1 cellular context compared by ENCODE assay signal in the genomic region with DNA sequence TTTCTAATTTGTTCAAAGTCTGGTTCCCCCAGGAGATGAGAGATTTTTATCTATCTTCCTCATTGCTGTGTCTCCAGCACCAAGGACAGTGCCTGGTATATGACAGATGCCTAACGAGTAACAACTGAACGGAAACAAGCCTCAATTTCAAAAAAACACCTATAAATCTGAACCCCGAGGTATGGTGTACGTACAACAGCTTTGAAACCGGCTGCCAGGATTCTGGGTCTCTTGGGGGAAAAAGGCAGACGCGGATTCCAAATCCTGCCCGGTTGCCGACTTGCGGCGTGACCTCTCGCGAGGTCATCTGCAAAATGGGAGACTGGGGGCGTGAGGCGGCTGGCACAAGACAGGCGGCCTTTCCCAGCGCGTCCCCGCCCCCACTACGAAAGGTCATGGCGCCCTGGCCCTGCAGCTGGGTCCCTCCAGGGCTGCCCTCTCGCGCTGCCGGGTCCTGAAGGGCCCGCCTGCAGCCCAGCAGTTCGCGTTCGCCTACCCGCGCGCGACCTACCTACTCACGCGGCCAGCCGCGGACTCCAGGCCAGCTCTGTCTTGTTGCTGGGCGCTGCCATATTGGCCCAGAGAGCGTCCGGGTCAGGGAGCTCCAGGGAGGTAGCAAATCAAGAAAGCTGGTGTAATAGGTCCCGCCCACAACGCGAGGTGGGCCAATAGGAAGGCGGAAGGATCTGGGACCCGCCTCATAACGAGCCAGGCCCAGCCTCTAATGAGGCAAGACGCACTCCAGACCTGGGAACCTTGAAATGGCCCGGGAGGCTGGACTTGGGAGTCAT.
TF ChIP-seq lines count a peak whose summit lies in the region.

A gene with protein sequence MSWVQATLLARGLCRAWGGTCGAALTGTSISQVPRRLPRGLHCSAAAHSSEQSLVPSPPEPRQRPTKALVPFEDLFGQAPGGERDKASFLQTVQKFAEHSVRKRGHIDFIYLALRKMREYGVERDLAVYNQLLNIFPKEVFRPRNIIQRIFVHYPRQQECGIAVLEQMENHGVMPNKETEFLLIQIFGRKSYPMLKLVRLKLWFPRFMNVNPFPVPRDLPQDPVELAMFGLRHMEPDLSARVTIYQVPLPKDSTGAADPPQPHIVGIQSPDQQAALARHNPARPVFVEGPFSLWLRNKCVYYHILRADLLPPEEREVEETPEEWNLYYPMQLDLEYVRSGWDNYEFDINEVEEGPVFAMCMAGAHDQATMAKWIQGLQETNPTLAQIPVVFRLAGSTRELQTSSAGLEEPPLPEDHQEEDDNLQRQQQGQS (minus strand): TSS at position 584 of the 791 bp plus-strand sequence. CDS start 9,964 bp downstream, outside the sequence.

TF ChIP-seq in GM23338, 12 proteins besides CTCF, POLR2A, EP300 and RAD21 (continued from another document):
- TF ChIP-seq, protein P1, sequence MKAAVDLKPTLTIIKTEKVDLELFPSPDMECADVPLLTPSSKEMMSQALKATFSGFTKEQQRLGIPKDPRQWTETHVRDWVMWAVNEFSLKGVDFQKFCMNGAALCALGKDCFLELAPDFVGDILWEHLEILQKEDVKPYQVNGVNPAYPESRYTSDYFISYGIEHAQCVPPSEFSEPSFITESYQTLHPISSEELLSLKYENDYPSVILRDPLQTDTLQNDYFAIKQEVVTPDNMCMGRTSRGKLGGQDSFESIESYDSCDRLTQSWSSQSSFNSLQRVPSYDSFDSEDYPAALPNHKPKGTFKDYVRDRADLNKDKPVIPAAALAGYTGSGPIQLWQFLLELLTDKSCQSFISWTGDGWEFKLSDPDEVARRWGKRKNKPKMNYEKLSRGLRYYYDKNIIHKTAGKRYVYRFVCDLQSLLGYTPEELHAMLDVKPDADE (IDR thresholded peaks at IDR 0.05) = no peak
